15 cellular contexts compared by ENCODE assay signal in the genomic region with DNA sequence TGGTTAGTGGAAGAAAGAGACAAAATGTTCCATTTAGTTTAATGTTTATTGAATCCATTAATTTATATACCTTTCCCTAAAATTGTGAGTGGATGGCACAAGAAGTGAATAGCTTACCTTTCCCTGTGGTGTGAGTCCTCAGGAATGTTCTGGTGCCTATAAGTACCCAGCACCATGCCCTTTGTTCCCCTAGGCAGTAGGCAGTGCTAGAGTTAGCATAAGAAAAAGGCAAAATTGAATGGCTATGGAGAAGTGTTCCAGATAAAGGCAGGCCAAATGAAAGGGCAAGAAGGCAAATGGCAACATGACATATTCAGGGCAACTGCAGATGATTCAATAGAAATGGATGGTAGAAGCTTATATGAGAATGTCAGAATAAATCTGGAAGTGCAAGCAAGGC.
DNase-seq lines count a peak whose midpoint lies in the region; ATAC-seq and TF ChIP-seq lines count a peak whose summit lies in the region.
"Had no signal": no experiment of that assay in that cellular context is flagged by ENCODE, and none has a peak within 500 bp of the region (broad histone marks: within the 10 kb centered on the region; RNA-seq: fewer than 3 reads in every experiment).

No MANE protein-coding gene starts in this region.

- CTCF ChIA-PET in activated CD4-positive, alpha-beta T cell treated with anti-CD3 and anti-CD28 coated beads, Interleukin-2, amount 10 ng/mL, durations not matched to agents 7 days and 5 days (lab: Charles Lee), result interaction anchor here (1.3 kb wide), 1 partner anchor 11 kb away, joined by 4 read pairs; no protein-coding TSS in a partner anchor

- H3K36me3 ChIP-seq in H7 (replicated peaks; ENCODE audit: control insufficient read depth, insufficient read depth, low read length), result no peaks in the 10 kb centered on the region
- H3K36me3 ChIP-seq: BLaER1 treated with 17β-estradiol and CSF1 and Interleukin-3, amounts not matched to agents 10 nM and 100 nM had no signal

- H3K27me3 Mint-ChIP-seq in activated CD4-positive, alpha-beta T cell treated with anti-CD3 and anti-CD28 coated beads, Interleukin-2, amount 10 ng/mL, durations not matched to agents 7 days and 5 days, result no peaks in the 10 kb centered on the region
- H3K27me3 Mint-ChIP-seq: CD4-positive, alpha-beta T cell; IgD-negative memory B cell had no signal

- no peak for ATAC-seq in HG03045 (IDR thresholded peaks at IDR 0.05; ENCODE audit: unreplicated experiment)

- H3K27ac Mint-ChIP-seq in activated CD4-positive, alpha-beta T cell treated with anti-CD3 and anti-CD28 coated beads, Interleukin-2, amount 10 ng/mL, durations not matched to agents 7 days and 5 days, result no peak overlapping the region
- H3K27ac Mint-ChIP-seq: CD4-positive, alpha-beta T cell; IgD-negative memory B cell had no signal

- peak overlapping the region; percentile 90 for H3K27ac ChIP-seq in VCaP
- H3K27ac ChIP-seq: BLaER1 treated with 17β-estradiol and CSF1 and Interleukin-3, amounts not matched to agents 10 nM and 100 nM had no signal

- H3K4me3 ChIP-seq in H7 (ENCODE audit: insufficient read depth, low read depth, low read length), result no peak overlapping the region
- H3K4me3 ChIP-seq: BLaER1 treated with 17β-estradiol and CSF1 and Interleukin-3, amounts not matched to agents 10 nM and 100 nM had no signal

- H3K36me3 Mint-ChIP-seq in activated CD4-positive, alpha-beta T cell treated with anti-CD3 and anti-CD28 coated beads, Interleukin-2, amount 10 ng/mL, durations not matched to agents 7 days and 5 days (ENCODE audit: low read depth), result no peaks in the 10 kb centered on the region
- H3K36me3 Mint-ChIP-seq: IgD-negative memory B cell had no signal

- DNase-seq in H7 (peak; percentile 7), iPS-NIHi11 (ENCODE audit: low spot score) (peak; percentile 20), GF-D8 (lab: John Stamatoyannopoulos, UW) (no peak)
- DNase-seq in activated CD4-positive, alpha-beta T cell treated with anti-CD3 and anti-CD28 coated beads, Interleukin-2, amount 10 ng/mL, durations not matched to agents 7 days and 5 days, result no peak
- DNase-seq: AML-193; Calu3; CD4-positive, alpha-beta T cell; DMS79 treated with DMSO at 0.1 percent for 48 hours; EL; GDM1; KG1 had no signal

- H3K4me1 Mint-ChIP-seq in activated CD4-positive, alpha-beta T cell treated with anti-CD3 and anti-CD28 coated beads, Interleukin-2, amount 10 ng/mL, durations not matched to agents 7 days and 5 days, result no peaks in the 10 kb centered on the region

- no peaks in the 10 kb centered on the region for H3K27me3 ChIP-seq in H7 (ENCODE audit: control insufficient read depth, insufficient read depth, low read length)
- H3K27me3 ChIP-seq: BLaER1 treated with 17β-estradiol and CSF1 and Interleukin-3, amounts not matched to agents 10 nM and 100 nM had no signal

- no peak overlapping the region for H3K4me3 Mint-ChIP-seq in activated CD4-positive, alpha-beta T cell treated with anti-CD3 and anti-CD28 coated beads, Interleukin-2, amount 10 ng/mL, durations not matched to agents 7 days and 5 days
- H3K4me3 Mint-ChIP-seq: CD4-positive, alpha-beta T cell; IgD-negative memory B cell had no signal

- TF ChIP-seq CTCF in VCaP (conservative IDR thresholded peaks at IDR 0.05), result no peak

- peaks cover 8% of the 10 kb centered on the region for H3K9me3 Mint-ChIP-seq in activated CD4-positive, alpha-beta T cell treated with anti-CD3 and anti-CD28 coated beads, Interleukin-2, amount 10 ng/mL, durations not matched to agents 7 days and 5 days
- H3K9me3 Mint-ChIP-seq: CD4-positive, alpha-beta T cell; IgD-negative memory B cell had no signal

- POLR2A ChIA-PET in activated CD4-positive, alpha-beta T cell treated with anti-CD3 and anti-CD28 coated beads, Interleukin-2, amount 10 ng/mL, durations not matched to agents 7 days and 5 days (lab: Charles Lee), result no interaction called here

Comparison
In these comparisons a context has a peak if more than half of its experiments do, and no peak if none do; other contexts are left out.
1. DNase-seq: peak in H7 (single experiment) and iPS-NIHi11 (single experiment); none in GF-D8 (single experiment) and activated CD4-positive, alpha-beta T cell treated with anti-CD3 and anti-CD28 coated beads, Interleukin-2, amount 10 ng/mL, durations not matched to agents 7 days and 5 days (single experiment).